ENCODE assay signal across 8 cellular contexts in genomic region chr11:118870396-118871343, GRCh38. TPM values are rescaled to one million over a fixed set of nuclear protein-coding genes. Genes with fewer than 3 reads are reported as not detected.
DNase-seq lines count a peak whose midpoint lies in the region; ATAC-seq and TF ChIP-seq lines count a peak whose summit lies in the region.

No MANE protein-coding gene starts in this region.

- CTCF ChIA-PET in activated CD8-positive, alpha-beta T cell treated with anti-CD3 and anti-CD28 coated beads for 36 hours (lab: Charles Lee): interaction anchor here (0.7 to 2.9 kb wide), 20 partner anchors 8 to 212 kb away, joined by 3 to 15 read pairs (median 4); partner anchors contain the start of genes CXCR5 and DDX6

- no peak for TF ChIP-seq CTCF in activated CD8-positive, alpha-beta T cell treated with anti-CD3 and anti-CD28 coated beads for 36 hours (IDR thresholded peaks at IDR 0.05)

- DNase-seq in activated naive CD4-positive, alpha-beta T cell treated with anti-CD3 and anti-CD28 coated beads, Interleukin-2, amount 50 U/mL, for 16 hours: no peak
- DNase-seq in activated CD8-positive, alpha-beta T cell treated with anti-CD3 and anti-CD28 coated beads for 36 hours: peak; percentile 58
- DNase-seq in Right ventricle myocardium superior (peak; percentile 75), posterior vena cava (ENCODE audit: low spot score) (peak; percentile 90), NCI-H1092 (lab: John Stamatoyannopoulos, UW) (no peak)

- peak overlapping the region; percentile 95 for H3K27ac Mint-ChIP-seq in activated naive CD4-positive, alpha-beta T cell treated with anti-CD3 and anti-CD28 coated beads, Interleukin-2, amount 50 U/mL, for 24 hours
- H3K27ac Mint-ChIP-seq in activated CD8-positive, alpha-beta T cell treated with anti-CD3 and anti-CD28 coated beads for 36 hours: peak overlapping the region; percentile 99

- H3K27me3 Mint-ChIP-seq in activated naive CD4-positive, alpha-beta T cell treated with anti-CD3 and anti-CD28 coated beads, Interleukin-2, amount 50 U/mL, for 24 hours: no peaks in the 10 kb centered on the region
- H3K27me3 Mint-ChIP-seq in activated CD8-positive, alpha-beta T cell treated with anti-CD3 and anti-CD28 coated beads for 36 hours: no peaks in the 10 kb centered on the region

- H3K9me3 Mint-ChIP-seq in activated naive CD4-positive, alpha-beta T cell treated with anti-CD3 and anti-CD28 coated beads, Interleukin-2, amount 50 U/mL, for 24 hours: no peaks in the 10 kb centered on the region
- peaks cover under 1% of the 10 kb centered on the region for H3K9me3 Mint-ChIP-seq in activated CD8-positive, alpha-beta T cell treated with anti-CD3 and anti-CD28 coated beads for 36 hours

- peak overlapping the region; percentile 83 for H3K4me3 Mint-ChIP-seq in activated naive CD4-positive, alpha-beta T cell treated with anti-CD3 and anti-CD28 coated beads, Interleukin-2, amount 50 U/mL, for 24 hours
- peak overlapping the region; percentile 80 for H3K4me3 Mint-ChIP-seq in activated CD8-positive, alpha-beta T cell treated with anti-CD3 and anti-CD28 coated beads for 36 hours

- intact Hi-C loops in activated CD8-positive, alpha-beta T cell treated with anti-CD3 and anti-CD28 coated beads for 36 hours (cut with micrococcal nuclease): no loop called here
- intact Hi-C loops in Right ventricle myocardium superior (cut with DNase I): no loop called here
- intact Hi-C loops in posterior vena cava (cut with DNase I): no loop called here

- peaks cover 55% of the 10 kb centered on the region for H3K4me1 Mint-ChIP-seq in activated naive CD4-positive, alpha-beta T cell treated with anti-CD3 and anti-CD28 coated beads, Interleukin-2, amount 50 U/mL, for 24 hours
- H3K4me1 Mint-ChIP-seq in activated CD8-positive, alpha-beta T cell treated with anti-CD3 and anti-CD28 coated beads for 36 hours (ENCODE audit: low read depth): peaks cover 58% of the 10 kb centered on the region

- no peaks in the 10 kb centered on the region for H3K36me3 Mint-ChIP-seq in activated naive CD4-positive, alpha-beta T cell treated with anti-CD3 and anti-CD28 coated beads, Interleukin-2, amount 50 U/mL, for 24 hours
- H3K36me3 Mint-ChIP-seq in activated CD8-positive, alpha-beta T cell treated with anti-CD3 and anti-CD28 coated beads for 36 hours (ENCODE audit: low read depth): no peaks in the 10 kb centered on the region

- ATAC-seq in HG03159 (IDR thresholded peaks at IDR 0.05; ENCODE audit: unreplicated experiment) (peak; percentile 70), Right ventricle myocardium superior (ENCODE audit: poor library complexity) (peak; percentile 82), HG02884 (IDR thresholded peaks at IDR 0.05; ENCODE audit: unreplicated experiment) (no peak)
- peak; percentile 47 for ATAC-seq in activated CD8-positive, alpha-beta T cell treated with anti-CD3 and anti-CD28 coated beads for 36 hours

- POLR2A ChIA-PET in activated CD8-positive, alpha-beta T cell treated with anti-CD3 and anti-CD28 coated beads for 36 hours (lab: Charles Lee): interaction anchor here (0.7 to 3.0 kb wide), 21 partner anchors 8 to 214 kb away, joined by 3 to 40 read pairs (median 3); partner anchors contain the start of genes CXCR5, DDX6 and HMBS

RNA-seq across cellular contexts. Expression of gene CXCR5, which starts 13.0 kb away (rescaled TPM):
- under 1 TPM; 0.60 to 0.92 TPM for total RNA-seq in activated CD8-positive, alpha-beta T cell treated with anti-CD3 and anti-CD28 coated beads for 36 hours
- total RNA-seq in Right ventricle myocardium superior (not detected), posterior vena cava (under 1 TPM in 1 of 2 donors, not detected in 1; 0.10 TPM)

RNA-seq across cellular contexts. Expression of gene BCL9L, which starts 55.1 kb away (rescaled TPM):
- 10 to 100 TPM; 35.9 to 38.8 TPM for total RNA-seq in activated CD8-positive, alpha-beta T cell treated with anti-CD3 and anti-CD28 coated beads for 36 hours
- total RNA-seq in Right ventricle myocardium superior (36.6 TPM), posterior vena cava (10 to 100 TPM; 89.2 to 89.5 TPM)

Comparison
In these comparisons a context has a peak if more than half of its experiments do, and no peak if none do; other contexts are left out.
1. DNase-seq: peak in activated CD8-positive, alpha-beta T cell treated with anti-CD3 and anti-CD28 coated beads for 36 hours (single experiment), Right ventricle myocardium superior (single experiment) and posterior vena cava (single experiment); none in activated naive CD4-positive, alpha-beta T cell treated with anti-CD3 and anti-CD28 coated beads, Interleukin-2, amount 50 U/mL, for 16 hours (single experiment) and NCI-H1092 (single experiment).